Comparison of ENCODE assay signal across 1 cellular context in genomic region chr18:51029378-51029693, GRCh38.
TF ChIP-seq lines count a peak whose summit lies in the region.

No MANE protein-coding gene starts in this region.

TF ChIP-seq in HepG2, 621 proteins besides CTCF, POLR2A, EP300 and RAD21 (continued from another document):
- 0 out of 2 replicates have a peak, but pooled peaks have one; percentile 34 for TF ChIP-seq ZNF484 (CRISPR knock-in tag; IDR thresholded peaks at IDR 0.05; ENCODE audit: borderline replicate concordance, low read depth)
- 0 out of 2 replicates have a peak, but pooled peaks have one; percentile 18 for TF ChIP-seq ZNF512 (CRISPR knock-in tag; IDR thresholded peaks at IDR 0.05)
- no peak for TF ChIP-seq ARID4A (CRISPR knock-in tag; IDR thresholded peaks at IDR 0.05; ENCODE audit: borderline replicate concordance)
- TF ChIP-seq SP5 (CRISPR knock-in tag; IDR thresholded peaks at IDR 0.05; ENCODE audit: borderline replicate concordance, low read depth): no peak
- TF ChIP-seq FOXA3 (CRISPR knock-in tag; IDR thresholded peaks at IDR 0.05): peak; percentile 27; the same call in 1 of the 2 replicates
